ENCODE assay signal across 1 cellular context in the genomic region with DNA sequence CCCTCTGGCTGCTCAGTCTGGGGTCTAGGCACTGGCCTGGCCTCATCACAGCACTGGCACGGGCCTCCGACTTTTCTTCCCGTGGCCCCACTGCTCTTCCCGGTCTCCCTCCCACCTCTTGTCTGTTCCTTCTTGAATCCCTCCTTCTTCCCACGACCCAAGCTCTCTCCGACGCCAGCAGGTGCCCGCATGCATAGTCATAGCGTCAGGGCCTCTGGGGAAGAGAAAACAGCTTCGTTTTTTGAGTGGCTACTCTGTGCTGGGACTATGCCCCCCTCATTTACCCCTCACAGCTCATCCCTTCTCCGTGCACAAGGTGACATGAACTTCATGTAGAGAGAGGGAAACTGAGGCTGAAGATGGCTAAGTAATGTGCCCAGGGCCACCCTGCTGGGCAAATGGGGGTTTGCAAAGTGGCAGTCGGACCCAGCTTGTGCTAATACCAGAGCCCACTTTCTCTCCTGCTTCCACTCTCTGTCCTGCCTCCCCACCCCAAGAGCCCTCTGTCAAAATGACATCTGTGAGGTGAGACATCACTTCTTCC.
TF ChIP-seq lines count a peak whose summit lies in the region.

No MANE protein-coding gene starts in this region.

TF ChIP-seq in HepG2, 621 proteins besides CTCF, POLR2A, EP300 and RAD21 (continued from another document):
- TF ChIP-seq HIC2 (CRISPR knock-in tag; IDR thresholded peaks at IDR 0.05; ENCODE audit: low read depth), result no peak; the same call in 1 of the 2 replicates
- TF ChIP-seq ZNF704 (CRISPR knock-in tag; IDR thresholded peaks at IDR 0.05; ENCODE audit: borderline replicate concordance), result 0 out of 2 replicates have a peak, but pooled peaks have one; percentile 5
- no peak for TF ChIP-seq ZNF788 (CRISPR knock-in tag; IDR thresholded peaks at IDR 0.05; ENCODE audit: borderline replicate concordance)
- no peak for TF ChIP-seq HNRNPLL (IDR thresholded peaks at IDR 0.05; ENCODE audit: low read depth, low read length, poor library complexity, severe bottlenecking)
- TF ChIP-seq NCOA2 (CRISPR knock-in tag; IDR thresholded peaks at IDR 0.05), result no peak
- TF ChIP-seq ELF3 (CRISPR knock-in tag; IDR thresholded peaks at IDR 0.05), result no peak
- TF ChIP-seq, protein P1, sequence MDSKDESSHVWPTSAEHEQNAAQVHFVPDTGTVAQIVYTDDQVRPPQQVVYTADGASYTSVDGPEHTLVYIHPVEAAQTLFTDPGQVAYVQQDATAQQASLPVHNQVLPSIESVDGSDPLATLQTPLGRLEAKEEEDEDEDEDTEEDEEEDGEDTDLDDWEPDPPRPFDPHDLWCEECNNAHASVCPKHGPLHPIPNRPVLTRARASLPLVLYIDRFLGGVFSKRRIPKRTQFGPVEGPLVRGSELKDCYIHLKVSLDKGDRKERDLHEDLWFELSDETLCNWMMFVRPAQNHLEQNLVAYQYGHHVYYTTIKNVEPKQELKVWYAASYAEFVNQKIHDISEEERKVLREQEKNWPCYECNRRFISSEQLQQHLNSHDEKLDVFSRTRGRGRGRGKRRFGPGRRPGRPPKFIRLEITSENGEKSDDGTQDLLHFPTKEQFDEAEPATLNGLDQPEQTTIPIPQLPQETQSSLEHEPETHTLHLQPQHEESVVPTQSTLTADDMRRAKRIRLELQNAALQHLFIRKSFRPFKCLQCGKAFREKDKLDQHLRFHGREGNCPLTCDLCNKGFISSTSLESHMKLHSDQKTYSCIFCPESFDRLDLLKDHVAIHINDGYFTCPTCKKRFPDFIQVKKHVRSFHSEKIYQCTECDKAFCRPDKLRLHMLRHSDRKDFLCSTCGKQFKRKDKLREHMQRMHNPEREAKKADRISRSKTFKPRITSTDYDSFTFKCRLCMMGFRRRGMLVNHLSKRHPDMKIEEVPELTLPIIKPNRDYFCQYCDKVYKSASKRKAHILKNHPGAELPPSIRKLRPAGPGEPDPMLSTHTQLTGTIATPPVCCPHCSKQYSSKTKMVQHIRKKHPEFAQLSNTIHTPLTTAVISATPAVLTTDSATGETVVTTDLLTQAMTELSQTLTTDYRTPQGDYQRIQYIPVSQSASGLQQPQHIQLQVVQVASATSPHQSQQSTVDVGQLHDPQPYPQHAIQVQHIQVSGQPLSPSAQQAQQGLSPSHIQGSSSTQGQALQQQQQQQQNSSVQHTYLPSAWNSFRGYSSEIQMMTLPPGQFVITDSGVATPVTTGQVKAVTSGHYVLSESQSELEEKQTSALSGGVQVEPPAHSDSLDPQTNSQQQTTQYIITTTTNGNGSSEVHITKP (CRISPR knock-in tag; IDR thresholded peaks at IDR 0.05; ENCODE audit: low read depth), result 0 out of 2 replicates have a peak, but pooled peaks have one; percentile 17
- TF ChIP-seq, protein P2, sequence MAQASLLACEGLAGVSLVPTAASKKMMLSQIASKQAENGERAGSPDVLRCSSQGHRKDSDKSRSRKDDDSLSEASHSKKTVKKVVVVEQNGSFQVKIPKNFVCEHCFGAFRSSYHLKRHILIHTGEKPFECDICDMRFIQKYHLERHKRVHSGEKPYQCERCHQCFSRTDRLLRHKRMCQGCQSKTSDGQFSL (CRISPR knock-in tag; IDR thresholded peaks at IDR 0.05), result no peak
- TF ChIP-seq ZNF572 (CRISPR knock-in tag; IDR thresholded peaks at IDR 0.05), result peak; percentile 86
- no peak for TF ChIP-seq ZNF782 (CRISPR knock-in tag; IDR thresholded peaks at IDR 0.05; ENCODE audit: borderline replicate concordance)
- TF ChIP-seq E2F2 (CRISPR knock-in tag; IDR thresholded peaks at IDR 0.05; ENCODE audit: borderline replicate concordance), result peak; percentile 1; the same call in 1 of the 2 replicates
- TF ChIP-seq MTA1 (CRISPR knock-in tag; IDR thresholded peaks at IDR 0.05; ENCODE audit: borderline replicate concordance), result peak; percentile 16; the same call in 1 of the 2 replicates
- TF ChIP-seq TBX2 (CRISPR knock-in tag; IDR thresholded peaks at IDR 0.05; ENCODE audit: borderline replicate concordance), result no peak
- no peak for TF ChIP-seq MED1 (CRISPR knock-in tag; IDR thresholded peaks at IDR 0.05)
- 0 out of 2 replicates have a peak, but pooled peaks have one; percentile 51 for TF ChIP-seq TIGD3 (CRISPR knock-in tag; IDR thresholded peaks at IDR 0.05; ENCODE audit: borderline replicate concordance)
- TF ChIP-seq TBL1XR1 (IDR thresholded peaks at IDR 0.05; ENCODE audit: borderline replicate concordance, low read length, partially characterized antibody), result no peak
- no peak; the same call in 1 of the 2 replicates for TF ChIP-seq SRY (CRISPR knock-in tag; IDR thresholded peaks at IDR 0.05)
- 0 out of 2 replicates have a peak, but pooled peaks have one; percentile 4 for TF ChIP-seq ZBTB21 (CRISPR knock-in tag; IDR thresholded peaks at IDR 0.05)
- peak; percentile 33; the same call in 1 of the 2 replicates for TF ChIP-seq ZNF768 (CRISPR knock-in tag; IDR thresholded peaks at IDR 0.05)
